In the genomic region with DNA sequence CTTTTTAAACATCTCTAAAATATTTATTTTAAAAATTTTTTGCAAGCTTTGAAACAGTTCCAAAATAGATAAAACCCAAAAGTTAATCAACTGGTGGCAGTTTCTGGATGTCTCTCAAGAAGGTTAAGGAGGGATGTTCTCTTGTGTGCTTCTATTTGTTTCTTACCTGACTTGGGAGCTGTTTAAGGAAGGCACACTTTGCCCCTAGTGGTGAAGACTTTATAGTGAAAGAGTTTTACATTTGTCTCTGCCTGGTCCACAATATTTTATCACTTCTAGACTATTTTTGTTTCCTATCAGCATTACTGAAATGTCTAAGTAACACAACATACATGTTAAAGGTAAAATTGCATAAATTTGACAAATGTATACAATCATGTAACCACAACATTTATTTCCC, we compare ENCODE assay signal across 11 cellular contexts.
DNase-seq lines count a peak whose midpoint lies in the region; ATAC-seq, FAIRE-seq and TF ChIP-seq lines count a peak whose summit lies in the region.
"Had no signal": no experiment of that assay in that cellular context is flagged by ENCODE, and none has a peak within 500 bp of the region (broad histone marks: within the 10 kb centered on the region; RNA-seq: fewer than 3 reads in every experiment).

No MANE protein-coding gene starts in this region.

- H3K36me3 ChIP-seq in brain microvascular endothelial cell (replicated peaks) (no peaks in the 10 kb centered on the region), neural progenitor cell (no peaks in the 10 kb centered on the region)
- H3K36me3 ChIP-seq: suprapubic skin had no signal

- no peak for TF ChIP-seq POLR2A in GM12892 (IDR thresholded peaks at IDR 0.05; ENCODE audit: low read depth, low read length)

- H3K9me3 Mint-ChIP-seq in neural progenitor cell = peaks cover 5% of the 10 kb centered on the region

- no peak overlapping the region for H2AFZ ChIP-seq in neural progenitor cell (replicated peaks)

- peaks cover 6% of the 10 kb centered on the region for H3F3A ChIP-seq in neural progenitor cell (ENCODE audit: low read depth)

- H4K20me1 ChIP-seq in neural progenitor cell (ENCODE audit: low read depth) = peaks cover 12% of the 10 kb centered on the region

- H3K4me1 Mint-ChIP-seq in neural progenitor cell = peaks cover 9% of the 10 kb centered on the region
- H3K4me1 Mint-ChIP-seq: central memory CD8-positive, alpha-beta T cell; immature natural killer cell had no signal

- H3K9ac ChIP-seq in neural progenitor cell = no peak overlapping the region

- H3K27ac ChIP-seq in brain microvascular endothelial cell (no peak overlapping the region), neural progenitor cell (no peak overlapping the region)
- H3K27ac ChIP-seq: suprapubic skin had no signal

- no peak for DNase-seq in GM12892 (ENCODE audit: insufficient read length)
- DNase-seq in Kasumi-1 (lab: John Stamatoyannopoulos, UW) = peak; percentile 16 to 54
- no peak for DNase-seq in brain microvascular endothelial cell
- peak; percentile 42 for DNase-seq in neural progenitor cell (ENCODE audit: low spot score)
- no peak for DNase-seq in dedifferentiated amniotic fluid mesenchymal stem cell (ENCODE audit: extremely low spot score)
- DNase-seq in mucosa of gallbladder (ENCODE audit: low spot score) = no peak
- DNase-seq: immature natural killer cell, NCI-H345 had no signal

- H3K4me1 ChIP-seq in neural progenitor cell = peaks cover 4% of the 10 kb centered on the region
- H3K4me1 ChIP-seq: suprapubic skin had no signal

- ATAC-seq in HG02938 (IDR thresholded peaks at IDR 0.05; ENCODE audit: unreplicated experiment) = no peak

- in situ Hi-C loops in brain microvascular endothelial cell (cut with HindIII; ENCODE audit: low pct_ligation_motif_present, low sequenced_read_pairs) = no loop called here

- no peaks in the 10 kb centered on the region for H3K79me2 ChIP-seq in neural progenitor cell (ENCODE audit: low read depth)

- no peak overlapping the region for H3K4me2 ChIP-seq in neural progenitor cell

- H3K27me3 Mint-ChIP-seq in neural progenitor cell (ENCODE audit: insufficient read depth, low read depth) = peaks cover 2% of the 10 kb centered on the region
- H3K27me3 Mint-ChIP-seq: central memory CD8-positive, alpha-beta T cell had no signal

- TF ChIP-seq CTCF in brain microvascular endothelial cell (IDR thresholded peaks at IDR 0.05; ENCODE audit: low read depth, low read length, missing control alignments) (peak; percentile 59), neural progenitor cell (IDR thresholded peaks at IDR 0.05) (peak; percentile 71)

- no peaks in the 10 kb centered on the region for H3K9me3 ChIP-seq in neural progenitor cell (ENCODE audit: low read depth)
- H3K9me3 ChIP-seq: suprapubic skin had no signal

- H3K27ac Mint-ChIP-seq in neural progenitor cell = no peak overlapping the region
- H3K27ac Mint-ChIP-seq: immature natural killer cell had no signal

- H3K36me3 Mint-ChIP-seq in neural progenitor cell = peaks cover 1% of the 10 kb centered on the region
- H3K36me3 Mint-ChIP-seq: immature natural killer cell had no signal

- H3K4me3 ChIP-seq in brain microvascular endothelial cell (ENCODE audit: low read depth, low read length) (no peak overlapping the region), neural progenitor cell (no peak overlapping the region)
- H3K4me3 ChIP-seq: suprapubic skin had no signal

- H3K4me3 Mint-ChIP-seq in neural progenitor cell = no peak overlapping the region
- H3K4me3 Mint-ChIP-seq: central memory CD8-positive, alpha-beta T cell; immature natural killer cell had no signal

- H3K27me3 ChIP-seq in brain microvascular endothelial cell (replicated peaks) = no peaks in the 10 kb centered on the region
- H3K27me3 ChIP-seq in neural progenitor cell = peaks cover 49% of the 10 kb centered on the region
- H3K27me3 ChIP-seq: suprapubic skin had no signal

- FAIRE-seq in GM12892 (lab: Jason Lieb, UNC) = peak; percentile 57

Comparison
In these comparisons a context has a peak if more than half of its experiments do, and no peak if none do; other contexts are left out.
1. DNase-seq: peak in Kasumi-1 (2 of 2) and neural progenitor cell (single experiment); none in GM12892 (single experiment), brain microvascular endothelial cell (single experiment), dedifferentiated amniotic fluid mesenchymal stem cell (single experiment) and mucosa of gallbladder (single experiment).